ENCODE assay signal across 10 cellular contexts in genomic region chr11:30349885-30350284, GRCh38.
"Had no signal": no experiment of that assay in that cellular context is flagged by ENCODE, and none has a peak within 500 bp of the region (broad histone marks: within the 10 kb centered on the region; RNA-seq: fewer than 3 reads in every experiment).

No MANE protein-coding gene starts in this region.

- H3K4me3 Mint-ChIP-seq: HFFc6, IgD-negative memory B cell had no signal

- H3K36me3 ChIP-seq: HAP-1 had no signal

- H3K9me3 Mint-ChIP-seq: HFFc6, IgD-negative memory B cell had no signal

- H3K27ac ChIP-seq: GM23248, HL-60 had no signal

- ATAC-seq: HCT116, HepG2 had no signal

- H3K4me3 ChIP-seq: GM23248, HAP-1 had no signal

- H3K4me1 ChIP-seq: HAP-1 had no signal

- DNase-seq: GM23248, GOT3, H7, HFFc6, KBM-7 had no signal

- H3K9me3 ChIP-seq: HAP-1 had no signal

- H3K36me3 Mint-ChIP-seq: IgD-negative memory B cell had no signal

- H3K27ac Mint-ChIP-seq: HFFc6 had no signal
